ENCODE assay signal across 24 cellular contexts in genomic region chr21:44575307-44576024, GRCh38. TPM values are rescaled to one million over a fixed set of nuclear protein-coding genes. Genes with fewer than 3 reads are reported as not detected.
"Had no signal": no experiment of that assay in that cellular context is flagged by ENCODE, and none has a peak within 500 bp of the region (broad histone marks: within the 10 kb centered on the region; RNA-seq: fewer than 3 reads in every experiment).

No MANE protein-coding gene starts in this region.

- H3K4me1 ChIP-seq: ascending aorta, esophagus muscularis mucosa, gastroesophageal sphincter, heart left ventricle, uterus had no signal

- H3K27me3 Mint-ChIP-seq: activated naive CD4-positive, alpha-beta T cell treated with anti-CD3 and anti-CD28 coated beads, Interleukin-2, amount 50 U/mL, for 24 hours had no signal

- H3K27ac Mint-ChIP-seq: activated naive CD4-positive, alpha-beta T cell treated with anti-CD3 and anti-CD28 coated beads, Interleukin-2, amount 50 U/mL, for 24 hours; natural killer cell treated with Interleukin-12 subunit alpha and Interleukin-12 subunit beta and Interleukin-15 and Interleukin-18, amount 100 ng/mL, for 72 hours; stimulated activated naive CD8-positive, alpha-beta T cell treated with anti-CD3 and anti-CD28 coated beads, Interleukin-15, Interleukin-2, amounts not matched to agents 100 ng/mL and 50 ng/mL, for 24 hours; T-helper 1 cell treated with Interleukin-12 subunit alpha and Interleukin-12 subunit beta and Interleukin-4 antibody, amounts not matched to agents 30 μg/mL and 1 μg/mL, for 36 hours had no signal

- DNase-seq: activated CD4-positive, alpha-beta T cell treated with anti-CD3 and anti-CD28 coated beads for 1 hour; activated CD4-positive, alpha-beta T cell treated with anti-CD3 and anti-CD28 coated beads, Interleukin-2, amount 50 U/mL, for 48 hours; activated gamma-delta T cell; activated T-cell treated with anti-CD3 and anti-CD28 coated beads, Interleukin-2, amount 50 U/mL, for 4 hours; effector CD8-positive, alpha-beta T cell; heart left ventricle; kidney glomerular epithelial cell; left ventricle myocardium superior; nucleus accumbens; uterus had no signal

- H3K27me3 ChIP-seq: ascending aorta, uterus had no signal

- FAIRE-seq: endothelial cell of umbilical vein had no signal

- H3K9me3 Mint-ChIP-seq: activated naive CD4-positive, alpha-beta T cell treated with anti-CD3 and anti-CD28 coated beads, Interleukin-2, amount 50 U/mL, for 24 hours had no signal

- H3K4me3 Mint-ChIP-seq: activated naive CD4-positive, alpha-beta T cell treated with anti-CD3 and anti-CD28 coated beads, Interleukin-2, amount 50 U/mL, for 24 hours; activated T-cell treated with anti-CD3 and anti-CD28 coated beads, Interleukin-2, amount 50 U/mL, for 4 hours; natural killer cell treated with Interleukin-12 subunit alpha and Interleukin-12 subunit beta and Interleukin-15 and Interleukin-18, amount 100 ng/mL, for 72 hours; stimulated activated naive CD8-positive, alpha-beta T cell treated with anti-CD3 and anti-CD28 coated beads, Interleukin-15, Interleukin-2, amounts not matched to agents 100 ng/mL and 50 ng/mL, for 24 hours; T-helper 1 cell treated with Interleukin-12 subunit alpha and Interleukin-12 subunit beta and Interleukin-4 antibody, amounts not matched to agents 30 μg/mL and 1 μg/mL, for 36 hours had no signal

- H3K4me3 ChIP-seq: ascending aorta, esophagus muscularis mucosa, gastroesophageal sphincter, heart left ventricle, suprapubic skin, uterus had no signal

- ATAC-seq: activated T-cell treated with anti-CD3 and anti-CD28 coated beads, Interleukin-2, amount 50 U/mL, for 4 hours; gastroesophageal sphincter; heart left ventricle; left ventricle myocardium superior; natural killer cell treated with Interleukin-12 subunit alpha and Interleukin-12 subunit beta and Interleukin-15 and Interleukin-18, amount 100 ng/mL, for 72 hours had no signal

- H3K36me3 ChIP-seq: ascending aorta, esophagus muscularis mucosa, gastroesophageal sphincter, heart left ventricle, suprapubic skin, transverse colon, uterus had no signal

- H3K27ac ChIP-seq: ascending aorta, esophagus muscularis mucosa, gastroesophageal sphincter, heart left ventricle, suprapubic skin, uterus, VCaP had no signal

- H3K9me3 ChIP-seq: suprapubic skin, transverse colon, uterus had no signal

RNA-seq across cellular contexts. Expression of gene KRTAP10-4, which starts 1.9 kb away (rescaled TPM):
- total RNA-seq: activated T-cell treated with anti-CD3 and anti-CD28 coated beads, Interleukin-2, amount 50 U/mL, for 4 hours; ascending aorta; endothelial cell of umbilical vein; esophagus muscularis mucosa; gastroesophageal sphincter; heart left ventricle; left ventricle myocardium superior; mesenteric fat pad; natural killer cell treated with Interleukin-12 subunit alpha and Interleukin-12 subunit beta and Interleukin-15 and Interleukin-18, amount 100 ng/mL, for 72 hours; skeletal muscle tissue; transverse colon; uterus had no signal
- polyA plus RNA-seq: adipose tissue, endothelial cell of umbilical vein, heart left ventricle had no signal

RNA-seq across cellular contexts. Expression of gene KRTAP10-5, which starts 4.9 kb away (rescaled TPM):
- total RNA-seq: activated T-cell treated with anti-CD3 and anti-CD28 coated beads, Interleukin-2, amount 50 U/mL, for 4 hours; ascending aorta; endothelial cell of umbilical vein; esophagus muscularis mucosa; gastroesophageal sphincter; heart left ventricle; left ventricle myocardium superior; mesenteric fat pad; natural killer cell treated with Interleukin-12 subunit alpha and Interleukin-12 subunit beta and Interleukin-15 and Interleukin-18, amount 100 ng/mL, for 72 hours; skeletal muscle tissue; transverse colon; uterus had no signal
- polyA plus RNA-seq: adipose tissue, endothelial cell of umbilical vein, heart left ventricle had no signal

RNA-seq across cellular contexts. Expression of gene KRTAP10-6, which starts 16.8 kb away (rescaled TPM):
- total RNA-seq: activated T-cell treated with anti-CD3 and anti-CD28 coated beads, Interleukin-2, amount 50 U/mL, for 4 hours; ascending aorta; endothelial cell of umbilical vein; esophagus muscularis mucosa; gastroesophageal sphincter; heart left ventricle; left ventricle myocardium superior; mesenteric fat pad; natural killer cell treated with Interleukin-12 subunit alpha and Interleukin-12 subunit beta and Interleukin-15 and Interleukin-18, amount 100 ng/mL, for 72 hours; skeletal muscle tissue; transverse colon; uterus had no signal
- polyA plus RNA-seq: adipose tissue, endothelial cell of umbilical vein, heart left ventricle had no signal

RNA-seq across cellular contexts. Expression of gene KRTAP10-3, which starts 16.9 kb away (rescaled TPM):
- total RNA-seq: activated T-cell treated with anti-CD3 and anti-CD28 coated beads, Interleukin-2, amount 50 U/mL, for 4 hours; ascending aorta; endothelial cell of umbilical vein; esophagus muscularis mucosa; gastroesophageal sphincter; heart left ventricle; left ventricle myocardium superior; mesenteric fat pad; natural killer cell treated with Interleukin-12 subunit alpha and Interleukin-12 subunit beta and Interleukin-15 and Interleukin-18, amount 100 ng/mL, for 72 hours; skeletal muscle tissue; transverse colon; uterus had no signal
- polyA plus RNA-seq: adipose tissue, endothelial cell of umbilical vein, heart left ventricle had no signal

RNA-seq across cellular contexts. Expression of gene KRTAP10-2, which starts 24.2 kb away (rescaled TPM):
- total RNA-seq: activated T-cell treated with anti-CD3 and anti-CD28 coated beads, Interleukin-2, amount 50 U/mL, for 4 hours; ascending aorta; endothelial cell of umbilical vein; esophagus muscularis mucosa; gastroesophageal sphincter; heart left ventricle; left ventricle myocardium superior; mesenteric fat pad; natural killer cell treated with Interleukin-12 subunit alpha and Interleukin-12 subunit beta and Interleukin-15 and Interleukin-18, amount 100 ng/mL, for 72 hours; skeletal muscle tissue; transverse colon; uterus had no signal
- polyA plus RNA-seq: endothelial cell of umbilical vein, heart left ventricle had no signal
